ENCODE assay signal across 15 cellular contexts in genomic region chr9:87076825-87077224, GRCh38.
"Had no signal": no experiment of that assay in that cellular context is flagged by ENCODE, and none has a peak within 500 bp of the region (broad histone marks: within the 10 kb centered on the region; RNA-seq: fewer than 3 reads in every experiment).

No MANE protein-coding gene starts in this region.

- H3K27ac Mint-ChIP-seq: activated naive CD4-positive, alpha-beta T cell treated with anti-CD3 and anti-CD28 coated beads, Interleukin-2, amount 50 U/mL, for 24 hours; naive thymus-derived CD8-positive, alpha-beta T cell; stimulated activated memory B cell treated with anti-CD40 and anti-IgM and Interleukin-4, amounts not matched to agents 10 μg/mL and 1 μg/mL and 100 μg/mL, for 72 hours had no signal

- ATAC-seq: left colon; naive thymus-derived CD8-positive, alpha-beta T cell; right cardiac atrium; stimulated activated memory B cell treated with anti-CD40 and anti-IgM and Interleukin-4, amounts not matched to agents 10 μg/mL and 1 μg/mL and 100 μg/mL, for 72 hours had no signal

- H3K36me3 Mint-ChIP-seq: activated naive CD4-positive, alpha-beta T cell treated with anti-CD3 and anti-CD28 coated beads, Interleukin-2, amount 50 U/mL, for 24 hours; naive thymus-derived CD8-positive, alpha-beta T cell; stimulated activated memory B cell treated with anti-CD40 and anti-IgM and Interleukin-4, amounts not matched to agents 10 μg/mL and 1 μg/mL and 100 μg/mL, for 72 hours had no signal

- H3K27me3 ChIP-seq: neutrophil, tibial nerve, vagina had no signal

- H3K9me3 ChIP-seq: neutrophil, tibial nerve, vagina had no signal

- H3K4me3 ChIP-seq: tibial nerve, vagina had no signal

- H3K4me1 Mint-ChIP-seq: activated naive CD4-positive, alpha-beta T cell treated with anti-CD3 and anti-CD28 coated beads, Interleukin-2, amount 50 U/mL, for 24 hours; naive thymus-derived CD8-positive, alpha-beta T cell; stimulated activated memory B cell treated with anti-CD40 and anti-IgM and Interleukin-4, amounts not matched to agents 10 μg/mL and 1 μg/mL and 100 μg/mL, for 72 hours had no signal

- H3K36me3 ChIP-seq: neutrophil, tibial nerve, vagina had no signal

- H3K27me3 Mint-ChIP-seq: activated naive CD4-positive, alpha-beta T cell treated with anti-CD3 and anti-CD28 coated beads, Interleukin-2, amount 50 U/mL, for 24 hours; stimulated activated memory B cell treated with anti-CD40 and anti-IgM and Interleukin-4, amounts not matched to agents 10 μg/mL and 1 μg/mL and 100 μg/mL, for 72 hours had no signal

- H3K27ac ChIP-seq: epithelial cell of prostate, neutrophil, tibial nerve, vagina had no signal

- DNase-seq: activated CD4-positive, alpha-beta T cell treated with anti-CD3 and anti-CD28 coated beads, Interleukin-2, amount 50 U/mL, for 1 hour; activated CD4-positive, CD25-positive, alpha-beta regulatory T cell; activated T-cell treated with anti-CD3 and anti-CD28 coated beads for 4 hours; amygdala; effector memory CD4-positive, alpha-beta T cell; glutamatergic neuron; left colon; naive thymus-derived CD8-positive, alpha-beta T cell; right cardiac atrium had no signal

- H3K4me1 ChIP-seq: tibial nerve had no signal

- H3K4me3 Mint-ChIP-seq: activated naive CD4-positive, alpha-beta T cell treated with anti-CD3 and anti-CD28 coated beads, Interleukin-2, amount 50 U/mL, for 24 hours; naive thymus-derived CD8-positive, alpha-beta T cell; stimulated activated memory B cell treated with anti-CD40 and anti-IgM and Interleukin-4, amounts not matched to agents 10 μg/mL and 1 μg/mL and 100 μg/mL, for 72 hours had no signal
